ENCODE assay signal across 1 cellular context in genomic region chr5:122190156-122190555, GRCh38.
TF ChIP-seq lines count a peak whose summit lies in the region.

No MANE protein-coding gene starts in this region.

TF ChIP-seq in H1, 55 proteins besides CTCF, POLR2A, EP300 and RAD21:
- TF ChIP-seq EZH2 (IDR thresholded peaks at IDR 0.05; ENCODE audit: low read depth, low read length, severe bottlenecking) (no peak), TCF12 (IDR thresholded peaks at IDR 0.05; ENCODE audit: low read depth, low read length) (no peak), SP2 (IDR thresholded peaks at IDR 0.05; ENCODE audit: low read length) (no peak), E2F6 (IDR thresholded peaks at IDR 0.05) (no peak), CBX5 (IDR thresholded peaks at IDR 0.05; ENCODE audit: low read depth, low read length) (no peak), CEBPB (IDR thresholded peaks at IDR 0.05; ENCODE audit: low read depth, low read length) (no peak), SAP30 (IDR thresholded peaks at IDR 0.05; ENCODE audit: insufficient read depth, insufficient replicate concordance, low read length) (no peak), MAFK (IDR thresholded peaks at IDR 0.05; ENCODE audit: low read depth, low read length) (no peak), KDM1A (IDR thresholded peaks at IDR 0.05; ENCODE audit: borderline replicate concordance, low read length) (no peak), BCL11A (IDR thresholded peaks at IDR 0.05; ENCODE audit: low read depth in 2 of 2, low read length in 2 of 2) (no peak), JUND (IDR thresholded peaks at IDR 0.05; ENCODE audit: low read length) (no peak), PHF8 (conservative IDR thresholded peaks at IDR 0.05; ENCODE audit: low read depth, low read length) (no peak), ZNF274 (IDR thresholded peaks at IDR 0.05; ENCODE audit: borderline replicate concordance, extremely low read depth, low read length) (no peak), SRF (IDR thresholded peaks at IDR 0.05; ENCODE audit: low read depth, low read length) (no peak), YY1 (IDR thresholded peaks at IDR 0.05; ENCODE audit: low read depth, low read length) (no peak)
- TF ChIP-seq, protein P1, sequence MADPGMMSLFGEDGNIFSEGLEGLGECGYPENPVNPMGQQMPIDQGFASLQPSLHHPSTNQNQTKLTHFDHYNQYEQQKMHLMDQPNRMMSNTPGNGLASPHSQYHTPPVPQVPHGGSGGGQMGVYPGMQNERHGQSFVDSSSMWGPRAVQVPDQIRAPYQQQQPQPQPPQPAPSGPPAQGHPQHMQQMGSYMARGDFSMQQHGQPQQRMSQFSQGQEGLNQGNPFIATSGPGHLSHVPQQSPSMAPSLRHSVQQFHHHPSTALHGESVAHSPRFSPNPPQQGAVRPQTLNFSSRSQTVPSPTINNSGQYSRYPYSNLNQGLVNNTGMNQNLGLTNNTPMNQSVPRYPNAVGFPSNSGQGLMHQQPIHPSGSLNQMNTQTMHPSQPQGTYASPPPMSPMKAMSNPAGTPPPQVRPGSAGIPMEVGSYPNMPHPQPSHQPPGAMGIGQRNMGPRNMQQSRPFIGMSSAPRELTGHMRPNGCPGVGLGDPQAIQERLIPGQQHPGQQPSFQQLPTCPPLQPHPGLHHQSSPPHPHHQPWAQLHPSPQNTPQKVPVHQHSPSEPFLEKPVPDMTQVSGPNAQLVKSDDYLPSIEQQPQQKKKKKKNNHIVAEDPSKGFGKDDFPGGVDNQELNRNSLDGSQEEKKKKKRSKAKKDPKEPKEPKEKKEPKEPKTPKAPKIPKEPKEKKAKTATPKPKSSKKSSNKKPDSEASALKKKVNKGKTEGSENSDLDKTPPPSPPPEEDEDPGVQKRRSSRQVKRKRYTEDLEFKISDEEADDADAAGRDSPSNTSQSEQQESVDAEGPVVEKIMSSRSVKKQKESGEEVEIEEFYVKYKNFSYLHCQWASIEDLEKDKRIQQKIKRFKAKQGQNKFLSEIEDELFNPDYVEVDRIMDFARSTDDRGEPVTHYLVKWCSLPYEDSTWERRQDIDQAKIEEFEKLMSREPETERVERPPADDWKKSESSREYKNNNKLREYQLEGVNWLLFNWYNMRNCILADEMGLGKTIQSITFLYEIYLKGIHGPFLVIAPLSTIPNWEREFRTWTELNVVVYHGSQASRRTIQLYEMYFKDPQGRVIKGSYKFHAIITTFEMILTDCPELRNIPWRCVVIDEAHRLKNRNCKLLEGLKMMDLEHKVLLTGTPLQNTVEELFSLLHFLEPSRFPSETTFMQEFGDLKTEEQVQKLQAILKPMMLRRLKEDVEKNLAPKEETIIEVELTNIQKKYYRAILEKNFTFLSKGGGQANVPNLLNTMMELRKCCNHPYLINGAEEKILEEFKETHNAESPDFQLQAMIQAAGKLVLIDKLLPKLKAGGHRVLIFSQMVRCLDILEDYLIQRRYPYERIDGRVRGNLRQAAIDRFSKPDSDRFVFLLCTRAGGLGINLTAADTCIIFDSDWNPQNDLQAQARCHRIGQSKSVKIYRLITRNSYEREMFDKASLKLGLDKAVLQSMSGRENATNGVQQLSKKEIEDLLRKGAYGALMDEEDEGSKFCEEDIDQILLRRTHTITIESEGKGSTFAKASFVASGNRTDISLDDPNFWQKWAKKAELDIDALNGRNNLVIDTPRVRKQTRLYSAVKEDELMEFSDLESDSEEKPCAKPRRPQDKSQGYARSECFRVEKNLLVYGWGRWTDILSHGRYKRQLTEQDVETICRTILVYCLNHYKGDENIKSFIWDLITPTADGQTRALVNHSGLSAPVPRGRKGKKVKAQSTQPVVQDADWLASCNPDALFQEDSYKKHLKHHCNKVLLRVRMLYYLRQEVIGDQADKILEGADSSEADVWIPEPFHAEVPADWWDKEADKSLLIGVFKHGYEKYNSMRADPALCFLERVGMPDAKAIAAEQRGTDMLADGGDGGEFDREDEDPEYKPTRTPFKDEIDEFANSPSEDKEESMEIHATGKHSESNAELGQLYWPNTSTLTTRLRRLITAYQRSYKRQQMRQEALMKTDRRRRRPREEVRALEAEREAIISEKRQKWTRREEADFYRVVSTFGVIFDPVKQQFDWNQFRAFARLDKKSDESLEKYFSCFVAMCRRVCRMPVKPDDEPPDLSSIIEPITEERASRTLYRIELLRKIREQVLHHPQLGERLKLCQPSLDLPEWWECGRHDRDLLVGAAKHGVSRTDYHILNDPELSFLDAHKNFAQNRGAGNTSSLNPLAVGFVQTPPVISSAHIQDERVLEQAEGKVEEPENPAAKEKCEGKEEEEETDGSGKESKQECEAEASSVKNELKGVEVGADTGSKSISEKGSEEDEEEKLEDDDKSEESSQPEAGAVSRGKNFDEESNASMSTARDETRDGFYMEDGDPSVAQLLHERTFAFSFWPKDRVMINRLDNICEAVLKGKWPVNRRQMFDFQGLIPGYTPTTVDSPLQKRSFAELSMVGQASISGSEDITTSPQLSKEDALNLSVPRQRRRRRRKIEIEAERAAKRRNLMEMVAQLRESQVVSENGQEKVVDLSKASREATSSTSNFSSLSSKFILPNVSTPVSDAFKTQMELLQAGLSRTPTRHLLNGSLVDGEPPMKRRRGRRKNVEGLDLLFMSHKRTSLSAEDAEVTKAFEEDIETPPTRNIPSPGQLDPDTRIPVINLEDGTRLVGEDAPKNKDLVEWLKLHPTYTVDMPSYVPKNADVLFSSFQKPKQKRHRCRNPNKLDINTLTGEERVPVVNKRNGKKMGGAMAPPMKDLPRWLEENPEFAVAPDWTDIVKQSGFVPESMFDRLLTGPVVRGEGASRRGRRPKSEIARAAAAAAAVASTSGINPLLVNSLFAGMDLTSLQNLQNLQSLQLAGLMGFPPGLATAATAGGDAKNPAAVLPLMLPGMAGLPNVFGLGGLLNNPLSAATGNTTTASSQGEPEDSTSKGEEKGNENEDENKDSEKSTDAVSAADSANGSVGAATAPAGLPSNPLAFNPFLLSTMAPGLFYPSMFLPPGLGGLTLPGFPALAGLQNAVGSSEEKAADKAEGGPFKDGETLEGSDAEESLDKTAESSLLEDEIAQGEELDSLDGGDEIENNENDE (IDR thresholded peaks at IDR 0.05; ENCODE audit: insufficient replicate concordance, low read length), result no peak
